In the genomic region with DNA sequence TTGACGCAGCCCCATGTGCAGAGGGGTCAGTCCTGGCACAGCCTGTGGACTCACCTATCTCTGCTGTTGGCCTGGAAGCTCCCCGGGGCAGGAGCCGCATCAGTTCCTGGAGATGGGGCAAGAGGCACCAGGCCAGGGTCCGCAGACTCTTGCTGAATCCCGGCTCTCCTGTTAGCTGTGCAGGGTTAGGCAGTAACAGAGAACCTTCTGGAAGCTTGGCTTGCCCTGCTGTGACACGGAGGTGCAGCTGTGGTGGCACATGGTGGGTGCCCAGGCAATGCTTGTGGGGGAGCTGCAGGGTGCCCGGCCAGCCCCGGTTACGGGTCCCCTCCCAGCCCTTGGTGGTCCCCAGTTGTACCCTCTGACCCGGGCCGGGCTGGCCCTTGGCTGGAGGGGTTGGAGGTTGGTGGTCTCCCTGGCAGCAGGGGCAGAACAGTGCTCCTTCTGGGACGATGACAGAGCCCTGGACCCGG, we compare ENCODE assay signal across 19 cellular contexts. TPM values are rescaled to one million over a fixed set of nuclear protein-coding genes. Genes with fewer than 3 reads are reported as not detected.
DNase-seq lines count a peak whose midpoint lies in the region; ATAC-seq and TF ChIP-seq lines count a peak whose summit lies in the region.
"Had no signal": no experiment of that assay in that cellular context is flagged by ENCODE, and none has a peak within 500 bp of the region (broad histone marks: within the 10 kb centered on the region; RNA-seq: fewer than 3 reads in every experiment).

No MANE protein-coding gene starts in this region.

- no peak overlapping the region for H2AFZ ChIP-seq in osteoblast (ENCODE audit: low read length)
- H2AFZ ChIP-seq: GM23248 had no signal

- DNase-seq in left ventricle myocardium inferior, result peak; percentile 9
- DNase-seq in heart right ventricle, result no peak
- peak in 2 of 3 donors; percentile 6 to 28 for DNase-seq in right cardiac atrium
- peak; percentile 79 for DNase-seq in osteoblast (ENCODE audit: insufficient read length, low spot score, missing footprints)
- DNase-seq in activated CD4-positive, alpha-beta T cell treated with anti-CD3 and anti-CD28 coated beads, Interleukin-2, amount 50 U/mL, for 1 hour, result no peak
- no peak for DNase-seq in stimulated activated CD4-positive, alpha-beta T cell treated with anti-CD3 and anti-CD28 coated beads, Interleukin-2, amount 100 ng/mL, for 24 hours
- no peak for DNase-seq in NCI-H82 treated with DMSO at 0.1 percent for 48 hours (lab: John Stamatoyannopoulos, UW; ENCODE audit: unreplicated experiment)
- DNase-seq: BE2C; CD4-positive, alpha-beta memory T cell; DMS153; GDM1; GM23248; NCI-H1417 treated with DMSO at 0.1 percent for 48 hours; NCI-H187 treated with DMSO at 0.1 percent for 48 hours; NCI-H2227 treated with DMSO at 0.1 percent for 48 hours; NCI-H510A treated with DMSO at 0.1 percent for 48 hours; NCI-H774; OCI-M1; SIG-M5 had no signal

- no peaks in the 10 kb centered on the region for H3K36me3 ChIP-seq in left ventricle myocardium inferior
- no peaks in the 10 kb centered on the region for H3K36me3 ChIP-seq in heart right ventricle
- H3K36me3 ChIP-seq in osteoblast (ENCODE audit: insufficient read depth, low read length), result no peaks in the 10 kb centered on the region
- H3K36me3 ChIP-seq: BE2C had no signal

- H3K4me2 ChIP-seq in osteoblast (ENCODE audit: insufficient read depth, low read length), result no peak overlapping the region

- no peaks in the 10 kb centered on the region for H3K79me2 ChIP-seq in osteoblast (ENCODE audit: insufficient read depth, low read length)

- H3K4me1 ChIP-seq in left ventricle myocardium inferior (no peaks in the 10 kb centered on the region), heart right ventricle (no peaks in the 10 kb centered on the region), right cardiac atrium (ENCODE audit: control insufficient read depth, insufficient read depth, low read length) (no peaks in the 10 kb centered on the region), osteoblast (ENCODE audit: insufficient read depth, low read length) (no peaks in the 10 kb centered on the region)
- H3K4me1 ChIP-seq: BE2C had no signal

- TF ChIP-seq CTCF in left ventricle myocardium inferior (IDR thresholded peaks at IDR 0.05; ENCODE audit: borderline replicate concordance) (no peak), heart right ventricle (IDR thresholded peaks at IDR 0.05) (no peak), osteoblast (IDR thresholded peaks at IDR 0.05; ENCODE audit: extremely low read depth, low read depth, low read length) (no peak)

- WGBS in heart right ventricle, 2 donors, result 90 to 91% methylated on average over 12 to 13 of the region's 13 CpGs
- 88% methylated on average over 13 of the region's 13 CpGs for WGBS in right cardiac atrium

- ATAC-seq in heart right ventricle, result no peak
- no peak for ATAC-seq in right cardiac atrium

- H3K4me3 ChIP-seq in left ventricle myocardium inferior (no peak overlapping the region), heart right ventricle (no peak overlapping the region), right cardiac atrium (ENCODE audit: low read length) (no peak overlapping the region), osteoblast (ENCODE audit: insufficient read depth, low read length) (no peak overlapping the region)
- H3K4me3 ChIP-seq: GM23248 had no signal

- H3K27ac ChIP-seq in left ventricle myocardium inferior (replicated peaks), result no peak overlapping the region
- no peak overlapping the region for H3K27ac ChIP-seq in heart right ventricle
- H3K27ac ChIP-seq in right cardiac atrium (ENCODE audit: low read length), result no peak overlapping the region
- no peak overlapping the region for H3K27ac ChIP-seq in osteoblast (ENCODE audit: low read depth, low read length)
- H3K27ac ChIP-seq: GM23248 had no signal

- H3K9me3 ChIP-seq in left ventricle myocardium inferior (replicated peaks), result peaks cover 5% of the 10 kb centered on the region
- H3K9me3 ChIP-seq in heart right ventricle, result peaks cover 0 to 2% (median 0%) of the 10 kb centered on the region in 11 donors
- no peaks in the 10 kb centered on the region for H3K9me3 ChIP-seq in right cardiac atrium (ENCODE audit: control insufficient read depth, low read length)
- no peaks in the 10 kb centered on the region for H3K9me3 ChIP-seq in osteoblast (ENCODE audit: low read depth, low read length)
- H3K9me3 ChIP-seq: BE2C had no signal

- no peaks in the 10 kb centered on the region for H4K20me1 ChIP-seq in osteoblast (ENCODE audit: insufficient read depth, low read length)

- H3K27me3 ChIP-seq in left ventricle myocardium inferior (ENCODE audit: low read depth) (peaks cover 32% of the 10 kb centered on the region), heart right ventricle (peaks cover 0 to 8% (median 3%) of the 10 kb centered on the region in 7 donors), right cardiac atrium (ENCODE audit: control insufficient read depth, insufficient read depth) (no peaks in the 10 kb centered on the region), osteoblast (ENCODE audit: insufficient read depth, low read length) (peaks cover 11% of the 10 kb centered on the region)
- H3K27me3 ChIP-seq: BE2C had no signal

- intact Hi-C loops in left ventricle myocardium inferior (cut with micrococcal nuclease), result no loop called here
- intact Hi-C loops in heart right ventricle (cut with DNase I), result no loop called here
- intact Hi-C loops in right cardiac atrium (cut with DNase I), result no loop called here

RNA-seq across cellular contexts. Expression of gene ZNF469, which starts 26.0 kb away (rescaled TPM):
- total RNA-seq in left ventricle myocardium inferior (0.74 TPM), heart right ventricle (1 to 10 TPM in 6 of 10 donors, under 1 TPM in 4; 0.59 to 1.7 (median 1.0) TPM), right cardiac atrium (1 to 10 TPM; 1.3 to 1.9 (median 1.8) TPM), osteoblast (5.3 and 8.3 TPM in 2 replicates)
- polyA plus RNA-seq in heart right ventricle (under 1 TPM; 0.23 to 0.73 TPM), right cardiac atrium (0.84 TPM)

Comparison
In these comparisons a context has a peak if more than half of its experiments do, and no peak if none do; other contexts are left out.
1. DNase-seq: peak in left ventricle myocardium inferior (single experiment), right cardiac atrium (2 of 3) and osteoblast (single experiment); none in heart right ventricle (0 of 2), activated CD4-positive, alpha-beta T cell treated with anti-CD3 and anti-CD28 coated beads, Interleukin-2, amount 50 U/mL, for 1 hour (single experiment), stimulated activated CD4-positive, alpha-beta T cell treated with anti-CD3 and anti-CD28 coated beads, Interleukin-2, amount 100 ng/mL, for 24 hours (0 of 2) and NCI-H82 treated with DMSO at 0.1 percent for 48 hours (single experiment).